Comparison of ENCODE assay signal across 1 cellular context in genomic region chr10:5147255-5147980, GRCh38.
A peak's percentile ranks its signal among the peaks of the same experiment; 100 is the strongest.
TF ChIP-seq lines count a peak whose summit lies in the region.

No MANE protein-coding gene starts in this region.

TF ChIP-seq in HepG2, 621 proteins besides CTCF, POLR2A, EP300 and RAD21 (continued from another document and continues in another):
- TF ChIP-seq DMTF1 (CRISPR knock-in tag; IDR thresholded peaks at IDR 0.05) (no peak), ZSCAN5A (CRISPR knock-in tag; IDR thresholded peaks at IDR 0.05; ENCODE audit: borderline replicate concordance) (peak; percentile 94; the same call in 1 of the 2 replicates), DPF2 (CRISPR knock-in tag; IDR thresholded peaks at IDR 0.05; ENCODE audit: borderline replicate concordance, low read depth) (peak; percentile 94), XRCC5 (optimal IDR thresholded peaks at IDR 0.05; ENCODE audit: low read length) (no peak), GPBP1L1 (CRISPR knock-in tag; IDR thresholded peaks at IDR 0.05) (no peak), ZNF281 (CRISPR knock-in tag; IDR thresholded peaks at IDR 0.05; ENCODE audit: borderline replicate concordance) (peak; percentile 74; the same call in 1 of the 2 replicates), ZNF138 (CRISPR knock-in tag; IDR thresholded peaks at IDR 0.05; ENCODE audit: low read depth) (no peak), NR3C1 (CRISPR knock-in tag; IDR thresholded peaks at IDR 0.05) (no peak), ZNF569 (CRISPR knock-in tag; IDR thresholded peaks at IDR 0.05; ENCODE audit: borderline replicate concordance) (no peak), AKAP8 (CRISPR knock-in tag; IDR thresholded peaks at IDR 0.05) (no peak), TEAD3 (CRISPR knock-in tag; optimal IDR thresholded peaks at IDR 0.05; ENCODE audit: borderline replicate concordance) (peak; percentile 95), ZFP41 (CRISPR knock-in tag; IDR thresholded peaks at IDR 0.05; ENCODE audit: borderline replicate concordance) (no peak), NCOA2 (CRISPR knock-in tag; IDR thresholded peaks at IDR 0.05) (peak; percentile 100), RFXAP (CRISPR knock-in tag; IDR thresholded peaks at IDR 0.05; ENCODE audit: borderline replicate concordance) (0 out of 2 replicates have a peak, but pooled peaks have one; percentile 36), NFE2L1 (CRISPR knock-in tag; IDR thresholded peaks at IDR 0.05; ENCODE audit: borderline replicate concordance) (no peak), ZNF530 (CRISPR knock-in tag; IDR thresholded peaks at IDR 0.05; ENCODE audit: low read depth) (no peak), SRF (IDR thresholded peaks at IDR 0.05; ENCODE audit: low read depth, low read length) (no peak), ZSCAN21 (CRISPR knock-in tag; IDR thresholded peaks at IDR 0.05; ENCODE audit: borderline replicate concordance) (0 out of 2 replicates have a peak, but pooled peaks have one; percentile 44), BRD4 (CRISPR knock-in tag; IDR thresholded peaks at IDR 0.05) (peak; percentile 88; the same call in 1 of the 2 replicates), JUND (CRISPR knock-in tag; IDR thresholded peaks at IDR 0.05) (peak; percentile 69; the same call in 1 of the 2 replicates), ZNF883 (CRISPR knock-in tag; IDR thresholded peaks at IDR 0.05; ENCODE audit: not compliant biosample characterization) (no peak), ZNF20 (CRISPR knock-in tag; IDR thresholded peaks at IDR 0.05) (peak; percentile 16; the same call in 1 of the 2 replicates), CHD4 (IDR thresholded peaks at IDR 0.05; ENCODE audit: borderline replicate concordance, low read length) (0 out of 2 replicates have a peak, but pooled peaks have one; percentile 11), ZNF350 (CRISPR knock-in tag; IDR thresholded peaks at IDR 0.05; ENCODE audit: borderline replicate concordance, low read depth) (no peak), TCF7L2 (IDR thresholded peaks at IDR 0.05; ENCODE audit: low read depth, low read length) (peak; percentile 71; the same call in 1 of the 2 replicates), ZNF205 (CRISPR knock-in tag; IDR thresholded peaks at IDR 0.05) (peak; percentile 100), ZNF230 (CRISPR knock-in tag; IDR thresholded peaks at IDR 0.05) (peak; percentile 41; the same call in 1 of the 2 replicates), FOXA1 (IDR thresholded peaks at IDR 0.05) (peak; percentile 80), FOXA1 (CRISPR knock-in tag; IDR thresholded peaks at IDR 0.05) (peak; percentile 91), ZNF574 (CRISPR knock-in tag; IDR thresholded peaks at IDR 0.05) (peak; percentile 64), RXRA (CRISPR knock-in tag; IDR thresholded peaks at IDR 0.05) (peak; percentile 72; the same call in 1 of the 2 replicates), SMARCC2 (IDR thresholded peaks at IDR 0.05) (no peak), ZNF724P (CRISPR knock-in tag; IDR thresholded peaks at IDR 0.05; ENCODE audit: borderline replicate concordance) (0 out of 2 replicates have a peak, but pooled peaks have one; percentile 60), ZNF557 (CRISPR knock-in tag; IDR thresholded peaks at IDR 0.05) (no peak), HES4 (CRISPR knock-in tag; IDR thresholded peaks at IDR 0.05; ENCODE audit: borderline replicate concordance) (no peak), ZNF382 (CRISPR knock-in tag; IDR thresholded peaks at IDR 0.05; ENCODE audit: borderline replicate concordance) (no peak), ZNF562 (CRISPR knock-in tag; IDR thresholded peaks at IDR 0.05; ENCODE audit: borderline replicate concordance) (no peak), ZNF34 (CRISPR knock-in tag; IDR thresholded peaks at IDR 0.05; ENCODE audit: borderline replicate concordance) (no peak), PLRG1 (conservative IDR thresholded peaks at IDR 0.05) (no peak), SKI (IDR thresholded peaks at IDR 0.05; ENCODE audit: partially characterized antibody) (peak; percentile 68), ATAD3A (CRISPR knock-in tag; IDR thresholded peaks at IDR 0.05) (no peak), ZFP1 (CRISPR knock-in tag; IDR thresholded peaks at IDR 0.05) (peak; percentile 85), KLF11 (CRISPR knock-in tag; IDR thresholded peaks at IDR 0.05) (peak; percentile 69), ZNF251 (CRISPR knock-in tag; IDR thresholded peaks at IDR 0.05) (no peak), TFAP4 (IDR thresholded peaks at IDR 0.05; ENCODE audit: borderline replicate concordance, low read depth) (peak; percentile 79; the same call in 1 of the 2 replicates), SUZ12 (IDR thresholded peaks at IDR 0.05; ENCODE audit: low read depth, low read length) (no peak), PPARG (CRISPR knock-in tag; conservative IDR thresholded peaks at IDR 0.05) (peak; percentile 91), FOSL2 (CRISPR knock-in tag; IDR thresholded peaks at IDR 0.05) (peak; percentile 74), ZNF639 (CRISPR knock-in tag; conservative IDR thresholded peaks at IDR 0.05) (peak; percentile 71), CCAR2 (optimal IDR thresholded peaks at IDR 0.05; ENCODE audit: low read depth, low read length) (no peak), ZNF18 (CRISPR knock-in tag; IDR thresholded peaks at IDR 0.05; ENCODE audit: insufficient replicate concordance) (no peak), IKZF5 (CRISPR knock-in tag; IDR thresholded peaks at IDR 0.05) (peak; percentile 79), ZFX (CRISPR knock-in tag; IDR thresholded peaks at IDR 0.05; ENCODE audit: low read depth) (peak; percentile 96), HNRNPL (IDR thresholded peaks at IDR 0.05; ENCODE audit: low read depth, low read length) (no peak), KMT2B (CRISPR knock-in tag; IDR thresholded peaks at IDR 0.05) (peak; percentile 71; the same call in 1 of the 2 replicates), ETV5 (CRISPR knock-in tag; IDR thresholded peaks at IDR 0.05; ENCODE audit: borderline replicate concordance) (peak; percentile 85), BRCA1 (CRISPR knock-in tag; IDR thresholded peaks at IDR 0.05) (peak; percentile 53; the same call in 1 of the 2 replicates), FOXA3 (CRISPR knock-in tag; IDR thresholded peaks at IDR 0.05) (peak; percentile 95)
